11 cellular contexts compared by ENCODE assay signal in the genomic region with DNA sequence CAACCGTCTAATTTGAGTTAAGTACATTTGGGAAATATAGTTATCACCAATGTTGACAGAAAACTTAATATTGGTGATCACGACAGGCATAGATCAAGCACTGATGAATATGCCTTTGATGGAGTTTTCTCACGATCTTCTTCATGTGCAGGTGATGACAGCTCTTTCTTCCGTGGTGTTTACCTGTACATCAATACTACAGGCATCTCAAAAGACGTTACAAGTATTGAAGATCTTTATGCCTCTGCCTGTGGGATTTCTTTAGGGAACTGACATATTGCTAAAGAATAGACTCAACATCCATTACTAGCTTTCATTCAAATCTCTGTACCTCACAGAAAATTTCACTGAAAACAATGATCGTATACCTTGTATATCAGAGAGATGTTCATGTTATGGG.
"Had no signal": no experiment of that assay in that cellular context is flagged by ENCODE, and none has a peak within 500 bp of the region (broad histone marks: within the 10 kb centered on the region; RNA-seq: fewer than 3 reads in every experiment).

No MANE protein-coding gene starts in this region.

- H3K4me2 ChIP-seq: GM23338 had no signal

- H3K27ac Mint-ChIP-seq: GM23338, H9, HFFc6 had no signal

- H3K4me3 ChIP-seq: GM23248, GM23338, HAP-1 had no signal

- H3K9me3 ChIP-seq: HAP-1 had no signal

- ATAC-seq: GM23338, HCT116 had no signal

- H2AFZ ChIP-seq: GM23248, GM23338 had no signal

- DNase-seq: GM23248, GOT3, H7, H9, HCEC 1CT, HFFc6 had no signal

- FAIRE-seq: H1, H54 had no signal

- H3K9ac ChIP-seq: GM23248 had no signal

- H3K36me3 ChIP-seq: HAP-1 had no signal

- H3K4me1 ChIP-seq: HAP-1 had no signal

- H3K4me3 Mint-ChIP-seq: GM23338, H9, HFFc6 had no signal

- H3K27ac ChIP-seq: GM23248 had no signal

- H3K4me1 Mint-ChIP-seq: GM23338 had no signal
